Comparison of ENCODE assay signal across 8 cellular contexts in genomic region chr1:163069142-163069541, GRCh38. TPM values are rescaled to one million over a fixed set of nuclear protein-coding genes. Genes with fewer than 3 reads are reported as not detected.
DNase-seq lines count a peak whose midpoint lies in the region; ATAC-seq and TF ChIP-seq lines count a peak whose summit lies in the region.

Gene RGS4 (plus strand): TSS chr1:163069361. CDS start chr1:163069485, 124 bp downstream.

- H3K4me3 ChIP-seq in AG10803 (ENCODE audit: low read length) = peak within 1 kb of the TSS; percentile 62
- peak within 1 kb of the TSS; percentile 32 to 41 (median 40) for H3K4me3 ChIP-seq in stomach

- intact Hi-C loops in stomach (cut with DNase I; ENCODE audit: low total_unique reads) = loop anchor here (10.0 kb wide), 1 partner anchor 184 kb away; no protein-coding TSS in a partner anchor
- intact Hi-C loops in natural killer cell (cut with micrococcal nuclease) = no loop called here

- H3K36me3 Mint-ChIP-seq in natural killer cell = no peaks in the 10 kb centered on the region

- H3K4me1 Mint-ChIP-seq in natural killer cell = no peaks in the 10 kb centered on the region

- peaks cover 0 to 18% (median 9%) of the 10 kb centered on the region in 4 donors for H3K36me3 ChIP-seq in stomach

- H3K27me3 Mint-ChIP-seq in natural killer cell (ENCODE audit: low read depth in 2 of 2) = peaks cover 37 to 48% of the 10 kb centered on the region in 2 donors

- H3K4me1 ChIP-seq in stomach = peaks cover 0 to 25% (median 15%) of the 10 kb centered on the region in 4 donors

- no peak within 1 kb of the TSS for H3K27ac Mint-ChIP-seq in natural killer cell

- no peaks in the 10 kb centered on the region for H3K9me3 Mint-ChIP-seq in natural killer cell

- no peak for TF ChIP-seq POLR2A in stomach (IDR thresholded peaks at IDR 0.05)

- no peak within 1 kb of the TSS for H3K4me3 Mint-ChIP-seq in natural killer cell

- H3K27ac ChIP-seq in caudate nucleus (ENCODE audit: low read depth, low read length) (peak within 1 kb of the TSS; percentile 77), stomach (peak within 1 kb of the TSS in 4 of 5 donors; percentile 1 to 58 (median 40))

- no peaks in the 10 kb centered on the region for H3K9me3 ChIP-seq in stomach

- H3K27me3 ChIP-seq in stomach = no peaks in the 10 kb centered on the region

- DNase-seq in AG10803 (ENCODE audit: low read depth) (peak; percentile 91), NCI-H1436 treated with DMSO at 0.1 percent for 48 hours (lab: John Stamatoyannopoulos, UW) (peak; percentile 92), caudate nucleus (lab: John Stamatoyannopoulos, UW) (peak in 48 of 61 donors; percentile 15 to 94 (median 56)), islet precursor cell (peak; percentile 95), stomach (peak; percentile 31), natural killer cell (no peak)

- TF ChIP-seq CTCF in AG10803 (conservative IDR thresholded peaks at IDR 0.05; ENCODE audit: low read length) (peak; percentile 78), stomach (IDR thresholded peaks at IDR 0.05) (peak in 2 of 7 experiments; percentile 19 to 25), natural killer cell (IDR thresholded peaks at IDR 0.05) (no peak)

- TF ChIP-seq EP300 in stomach (IDR thresholded peaks at IDR 0.05) = no peak

- ATAC-seq in natural killer cell (no peak), GM21723 (IDR thresholded peaks at IDR 0.05; ENCODE audit: unreplicated experiment) (no peak), HG03159 (IDR thresholded peaks at IDR 0.05; ENCODE audit: unreplicated experiment) (no peak)

- 0 to 1% (median 1%) methylated on average over 13 of the region's 13 CpGs for WGBS in stomach, 5 donors

RNA-seq across cellular contexts. Expression of gene RGS4, which starts in this region (rescaled TPM):
- 10 to 100 TPM in 2 of 5 donors, 1 to 10 TPM in 1, not detected in 2; 2.0 to 60.7 (median 24.6) TPM for total RNA-seq in stomach
- polyA plus RNA-seq in stomach = 1 to 10 TPM; 1.8 to 7.5 (median 4.1) TPM
- total RNA-seq in natural killer cell = not detected
